ENCODE assay signal across 13 cellular contexts in genomic region chr6:25192562-25192961, GRCh38.
DNase-seq lines count a peak whose midpoint lies in the region; ATAC-seq and TF ChIP-seq lines count a peak whose summit lies in the region.
"Had no signal": no experiment of that assay in that cellular context is flagged by ENCODE, and none has a peak within 500 bp of the region (broad histone marks: within the 10 kb centered on the region; RNA-seq: fewer than 3 reads in every experiment).

No MANE protein-coding gene starts in this region.

- H3K9me3 ChIP-seq in MG63 (no peaks in the 10 kb centered on the region), colonic mucosa (no peaks in the 10 kb centered on the region), thyroid gland (no peaks in the 10 kb centered on the region), T-helper 17 cell (ENCODE audit: control insufficient read depth, low read length, poor library complexity, severe bottlenecking) (no peaks in the 10 kb centered on the region)

- TF ChIP-seq CTCF in colonic mucosa (IDR thresholded peaks at IDR 0.05) (no peak), mesothelial cell of epicardium (IDR thresholded peaks at IDR 0.05; ENCODE audit: unreplicated experiment) (no peak), thyroid gland (IDR thresholded peaks at IDR 0.05) (no peak)

- H3K4me3 ChIP-seq in MG63, result no peak overlapping the region
- H3K4me3 ChIP-seq in colonic mucosa, result no peak overlapping the region
- H3K4me3 ChIP-seq in thyroid gland (replicated peaks in 1 of 3), result no peak overlapping the region

- H3K4me1 Mint-ChIP-seq in mesothelial cell of epicardium (peaks cover 20% of the 10 kb centered on the region), T-helper 17 cell (no peaks in the 10 kb centered on the region)
- H3K4me1 Mint-ChIP-seq: activated CD4-positive, alpha-beta T cell treated with anti-CD3 and anti-CD28 coated beads, Interleukin-2, amount 10 ng/mL, durations not matched to agents 7 days and 5 days had no signal

- H3K9me3 Mint-ChIP-seq in mesothelial cell of epicardium, result peaks cover 8% of the 10 kb centered on the region
- H3K9me3 Mint-ChIP-seq: activated CD4-positive, alpha-beta T cell treated with anti-CD3 and anti-CD28 coated beads, Interleukin-2, amount 10 ng/mL, durations not matched to agents 7 days and 5 days had no signal

- ATAC-seq in T-helper 17 cell, result no peak
- ATAC-seq: left colon had no signal

- H3K27ac ChIP-seq in colonic mucosa, result peak overlapping the region; percentile 48
- H3K27ac ChIP-seq in thyroid gland, result peak overlapping the region; percentile 84 to 96 (median 91)

- no peak for TF ChIP-seq POLR2A in thyroid gland (IDR thresholded peaks at IDR 0.05)

- H3K36me3 Mint-ChIP-seq in mesothelial cell of epicardium (no peaks in the 10 kb centered on the region), T-helper 17 cell (ENCODE audit: low read depth) (no peaks in the 10 kb centered on the region)
- H3K36me3 Mint-ChIP-seq: activated naive CD8-positive, alpha-beta T cell had no signal

- H3K4me3 Mint-ChIP-seq in mesothelial cell of epicardium (no peak overlapping the region), T-helper 17 cell (no peak overlapping the region)
- H3K4me3 Mint-ChIP-seq: activated CD4-positive, alpha-beta T cell treated with anti-CD3 and anti-CD28 coated beads, Interleukin-2, amount 10 ng/mL, durations not matched to agents 7 days and 5 days; activated naive CD8-positive, alpha-beta T cell had no signal

- H3K27me3 ChIP-seq in MG63 (no peaks in the 10 kb centered on the region), colonic mucosa (no peaks in the 10 kb centered on the region), thyroid gland (no peaks in the 10 kb centered on the region)

- peak; percentile 49 for DNase-seq in MG63
- DNase-seq in colonic mucosa, result no peak
- DNase-seq in mesothelial cell of epicardium (ENCODE audit: low spot score in 2 of 2, unreplicated experiment in 2 of 2), result no peak
- DNase-seq in thyroid gland, result no peak
- DNase-seq in stimulated activated CD4-positive, alpha-beta T cell treated with anti-CD3 and anti-CD28 coated beads, Interleukin-1b, Interleukin-23, amount 100 ng/mL, for 48 hours, result no peak
- DNase-seq in NCI-H1092 (lab: John Stamatoyannopoulos, UW), result no peak
- DNase-seq in T-helper 17 cell, result no peak
- DNase-seq in dedifferentiated amniotic fluid mesenchymal stem cell (ENCODE audit: extremely low spot score), result no peak
- DNase-seq: activated CD4-positive, alpha-beta T cell treated with anti-CD3 and anti-CD28 coated beads, Interleukin-2, amount 10 ng/mL, durations not matched to agents 7 days and 5 days; left colon; NCI-H2171 treated with DMSO at 0.1 percent for 48 hours; SHP77 had no signal

- no peak overlapping the region for H3K9ac ChIP-seq in colonic mucosa (ENCODE audit: low read depth in 2 of 2, low read length in 2 of 2)

- H3K4me1 ChIP-seq in colonic mucosa (no peaks in the 10 kb centered on the region), thyroid gland (peaks cover 35 to 39% of the 10 kb centered on the region in 2 donors)

- intact Hi-C loops in colonic mucosa (cut with DNase I) (no loop called here), thyroid gland (cut with DNase I) (no loop called here)

- H3K27ac Mint-ChIP-seq in mesothelial cell of epicardium, result peak overlapping the region; percentile 89
- H3K27ac Mint-ChIP-seq in T-helper 17 cell, result no peak overlapping the region
- H3K27ac Mint-ChIP-seq: activated CD4-positive, alpha-beta T cell treated with anti-CD3 and anti-CD28 coated beads, Interleukin-2, amount 10 ng/mL, durations not matched to agents 7 days and 5 days; activated naive CD8-positive, alpha-beta T cell had no signal

- H3K27me3 Mint-ChIP-seq in mesothelial cell of epicardium (ENCODE audit: low read depth) (no peaks in the 10 kb centered on the region), T-helper 17 cell (peaks cover 55% of the 10 kb centered on the region)

- H3K36me3 ChIP-seq in MG63 (no peaks in the 10 kb centered on the region), colonic mucosa (no peaks in the 10 kb centered on the region), thyroid gland (no peaks in the 10 kb centered on the region)

- WGBS in thyroid gland, 2 donors, result 69 to 79% methylated on average over 2 of the region's 2 CpGs
